ENCODE assay signal across 20 cellular contexts in genomic region chr7:155560196-155560595, GRCh38. TPM values are rescaled to one million over a fixed set of nuclear protein-coding genes. Genes with fewer than 3 reads are reported as not detected.
A peak's percentile ranks its signal among the peaks of the same experiment; 100 is the strongest.
DNase-seq lines count a peak whose midpoint lies in the region; ATAC-seq and TF ChIP-seq lines count a peak whose summit lies in the region.
"Had no signal": no experiment of that assay in that cellular context is flagged by ENCODE, and none has a peak within 500 bp of the region (broad histone marks: within the 10 kb centered on the region; RNA-seq: fewer than 3 reads in every experiment).

No MANE protein-coding gene starts in this region.

- no CpG with 5 or more reads among the region's 8 CpGs for WGBS in neuronal stem cell (ENCODE audit: extremely low coverage in 2 of 2, insufficient read length in 2 of 2, insufficient replicate concordance in 1 of 2), 2 donors

- no peak for DNase-seq in Panc1 (ENCODE audit: low read depth, low spot score)
- peak; percentile 51 for DNase-seq in chondrocyte (ENCODE audit: low spot score)
- DNase-seq in neuronal stem cell (ENCODE audit: low spot score) = no peak
- DNase-seq in epidermal melanocyte (ENCODE audit: insufficient read length, low spot score) = no peak
- DNase-seq in activated CD4-positive, alpha-beta T cell treated with anti-CD3 and anti-CD28 coated beads, Interleukin-2, amount 50 U/mL, for 4 hours = no peak
- no peak for DNase-seq in T-cell
- DNase-seq: C1 segment of cervical spinal cord; Calu3; CD4-positive, alpha-beta memory T cell; COR-L47; DMS53; DMS79 treated with DMSO at 0.1 percent for 48 hours; GF-D8; H7; HCEC 1CT had no signal

- no peak overlapping the region for H2BK120ac ChIP-seq in neuronal stem cell (ENCODE audit: low read depth, low read length)

- H3K27me3 ChIP-seq in Panc1 (ENCODE audit: control insufficient read depth, insufficient read depth, low read length) (no peaks in the 10 kb centered on the region), neuronal stem cell (ENCODE audit: control insufficient read depth in 3 of 3, insufficient read depth in 3 of 3, low read depth in 1 of 3, low read length in 3 of 3) (peaks cover 0 to 8% (median 0%) of the 10 kb centered on the region in 3 experiments)

- H2BK5ac ChIP-seq in neuronal stem cell (ENCODE audit: low read length) = no peak overlapping the region

- no peak overlapping the region for H3K9ac ChIP-seq in neuronal stem cell (ENCODE audit: low read depth, low read length, poor library complexity)

- peaks cover 20% of the 10 kb centered on the region for H3K27me3 Mint-ChIP-seq in chondrocyte (ENCODE audit: low read depth)
- H3K27me3 Mint-ChIP-seq in T-cell = peaks cover 6 to 16% of the 10 kb centered on the region in 2 donors

- CTCF ChIA-PET in Panc1 (lab: Charles Lee) (no interaction called here), T-cell (lab: Charles Lee) (no interaction called here)

- H3K9me3 ChIP-seq in Panc1 (ENCODE audit: control insufficient read depth, insufficient read depth, low read depth, low read length) (no peaks in the 10 kb centered on the region), neuronal stem cell (replicated peaks in 1 of 2; ENCODE audit: control insufficient read depth in 2 of 2, insufficient read depth in 1 of 2, low read depth in 1 of 2, low read length in 2 of 2) (no peaks in the 10 kb centered on the region)

- no peak overlapping the region for H3K23ac ChIP-seq in neuronal stem cell (ENCODE audit: low read depth, low read length, poor library complexity)

- H3K27ac ChIP-seq in Panc1 (ENCODE audit: low read length) (no peak overlapping the region), neuronal stem cell (replicated peaks; ENCODE audit: low read length) (no peak overlapping the region)

- no peak overlapping the region for H3K4me3 Mint-ChIP-seq in chondrocyte (ENCODE audit: unreplicated experiment)
- no peak overlapping the region for H3K4me3 Mint-ChIP-seq in T-cell
- H3K4me3 Mint-ChIP-seq: CD4-positive, alpha-beta memory T cell had no signal

- POLR2A ChIA-PET in Panc1 (lab: Charles Lee) = no interaction called here
- POLR2A ChIA-PET in T-cell (lab: Charles Lee) = no interaction called here

- H3K4me1 Mint-ChIP-seq in chondrocyte (ENCODE audit: low read depth) (no peaks in the 10 kb centered on the region), T-cell (no peaks in the 10 kb centered on the region)
- H3K4me1 Mint-ChIP-seq: CD4-positive, alpha-beta memory T cell had no signal

- no TSS peak for BruUV-seq in Panc1 (replicated peaks; lab: Mats Ljungman, UMichigan)

- no peak overlapping the region for H4K8ac ChIP-seq in neuronal stem cell (ENCODE audit: low read depth, low read length)

- no peak overlapping the region for H3K14ac ChIP-seq in neuronal stem cell (ENCODE audit: low read length)

- no peak overlapping the region for H2AK5ac ChIP-seq in neuronal stem cell (ENCODE audit: low read depth, low read length)

- H3K4me1 ChIP-seq in Panc1 (ENCODE audit: control insufficient read depth, insufficient read depth, low read length) (no peaks in the 10 kb centered on the region), neuronal stem cell (ENCODE audit: control insufficient read depth in 2 of 2, insufficient read depth in 1 of 2, low read depth in 1 of 2, low read length in 2 of 2) (peaks cover 0 to 10% of the 10 kb centered on the region in 2 donors)

- peak overlapping the region; percentile 76 for H2AFZ ChIP-seq in neuronal stem cell (ENCODE audit: low read length)

- H2BK12ac ChIP-seq in neuronal stem cell (ENCODE audit: low read length) = no peak overlapping the region

- H3K36me3 Mint-ChIP-seq in chondrocyte (ENCODE audit: low read depth) = no peaks in the 10 kb centered on the region
- no peaks in the 10 kb centered on the region for H3K36me3 Mint-ChIP-seq in T-cell
- H3K36me3 Mint-ChIP-seq: CD4-positive, alpha-beta memory T cell had no signal

- ATAC-seq in Panc1 = 0 out of 2 replicates have a peak, but pooled peaks have one; percentile 25
- no peak for ATAC-seq in T-cell (replicated peaks in 1 of 4)

- H3K4ac ChIP-seq in neuronal stem cell (ENCODE audit: low read length) = no peak overlapping the region

- intact Hi-C loops in Panc1 (cut with micrococcal nuclease; ENCODE audit: unreplicated experiment) = no loop called here

- H3K79me1 ChIP-seq in neuronal stem cell (ENCODE audit: low read depth, low read length) = no peaks in the 10 kb centered on the region

- no peak for TF ChIP-seq CTCF in Panc1 (IDR thresholded peaks at IDR 0.05)
- no peak for TF ChIP-seq CTCF in chondrocyte (IDR thresholded peaks at IDR 0.05)

- no peak overlapping the region for H3K4me2 ChIP-seq in neuronal stem cell (ENCODE audit: insufficient read depth, low read length, poor library complexity, severe bottlenecking)

- in situ Hi-C loops in Panc1 (cut with HindIII; ENCODE audit: low pct_unique_long_range_greater_than_20kb, low sequenced_read_pairs) = no loop called here

- H3K27ac Mint-ChIP-seq in chondrocyte (ENCODE audit: unreplicated experiment) (no peak overlapping the region), T-cell (no peak overlapping the region)

- H3K18ac ChIP-seq in neuronal stem cell (ENCODE audit: low read length) = no peak overlapping the region

- H3K4me3 ChIP-seq in Panc1 (ENCODE audit: low read depth in 2 of 2, low read length in 2 of 2) (no peak overlapping the region), neuronal stem cell (ENCODE audit: low read length in 2 of 2) (no peak overlapping the region)

- H3K36me3 ChIP-seq in Panc1 (ENCODE audit: control insufficient read depth, insufficient read depth, low read length) (no peaks in the 10 kb centered on the region), neuronal stem cell (replicated peaks in 1 of 2; ENCODE audit: control insufficient read depth in 2 of 2, insufficient read depth in 2 of 2, low read length in 2 of 2) (no peaks in the 10 kb centered on the region)

- no peak overlapping the region for H4K91ac ChIP-seq in neuronal stem cell (ENCODE audit: low read depth, low read length, poor library complexity)

- H3K9me3 Mint-ChIP-seq in chondrocyte (ENCODE audit: low read depth) (no peaks in the 10 kb centered on the region), T-cell (no peaks in the 10 kb centered on the region)
- H3K9me3 Mint-ChIP-seq: CD4-positive, alpha-beta memory T cell had no signal

- no peak overlapping the region for H2BK15ac ChIP-seq in neuronal stem cell (ENCODE audit: low read length)

RNA-seq across cellular contexts. Expression of gene CNPY1, which starts 13.8 kb away (rescaled TPM):
- total RNA-seq in Panc1 (2021; ENCODE audit: unreplicated experiment) (not detected), chondrocyte (not detected in 3 replicates), T-cell (not detected)
- not detected for polyA plus RNA-seq in Panc1 (2012; ENCODE audit: insufficient read length)
- polyA plus RNA-seq in neuronal stem cell (2013, experiment 1 of 2) = not detected
- polyA plus RNA-seq in neuronal stem cell (2013, experiment 2 of 2) = not detected
- total RNA-seq: A172; A673; Calu3; CD4-positive, alpha-beta memory T cell; G401; H1 had no signal
- polyA plus RNA-seq: BJ; CD4-positive, alpha-beta memory T cell; H1 had no signal
